1 cellular context compared by ENCODE assay signal in genomic region chr3:129654126-129654525, GRCh38.
TF ChIP-seq lines count a peak whose summit lies in the region.

No MANE protein-coding gene starts in this region.

TF ChIP-seq in HepG2, 621 proteins besides CTCF, POLR2A, EP300 and RAD21:
- no peak for TF ChIP-seq NFYB (CRISPR knock-in tag; IDR thresholded peaks at IDR 0.05)
- no peak for TF ChIP-seq ZNF576 (CRISPR knock-in tag; IDR thresholded peaks at IDR 0.05)
- TF ChIP-seq BORCS8-MEF2B (CRISPR knock-in tag; IDR thresholded peaks at IDR 0.05) = no peak
- TF ChIP-seq SAP130 (CRISPR knock-in tag; IDR thresholded peaks at IDR 0.05; ENCODE audit: low read depth) = 0 out of 2 replicates have a peak, but pooled peaks have one; percentile 16
- TF ChIP-seq POLR2AphosphoS5 (IDR thresholded peaks at IDR 0.05; ENCODE audit: low read depth, low read length) = peak; percentile 5; the same call in 1 of the 2 replicates
- TF ChIP-seq TAF15 (IDR thresholded peaks at IDR 0.05; ENCODE audit: low read depth, low read length, poor library complexity, severe bottlenecking) = no peak
- TF ChIP-seq RBFOX2 (IDR thresholded peaks at IDR 0.05; ENCODE audit: low read depth, low read length) = peak; percentile 74
- no peak for TF ChIP-seq KLF9 (CRISPR knock-in tag; IDR thresholded peaks at IDR 0.05; ENCODE audit: low read depth)
- TF ChIP-seq FOXO1 (CRISPR knock-in tag; IDR thresholded peaks at IDR 0.05) = no peak
- no peak for TF ChIP-seq GATAD1 (CRISPR knock-in tag; IDR thresholded peaks at IDR 0.05)
- TF ChIP-seq ZNF207 (IDR thresholded peaks at IDR 0.05; ENCODE audit: borderline replicate concordance) = no peak
- TF ChIP-seq RFXAP (CRISPR knock-in tag; IDR thresholded peaks at IDR 0.05; ENCODE audit: borderline replicate concordance) = no peak
- no peak for TF ChIP-seq BCL3 (CRISPR knock-in tag; IDR thresholded peaks at IDR 0.05)
- TF ChIP-seq ZNF432 (CRISPR knock-in tag; IDR thresholded peaks at IDR 0.05; ENCODE audit: borderline replicate concordance) = no peak
- no peak for TF ChIP-seq ZNF329 (CRISPR knock-in tag; IDR thresholded peaks at IDR 0.05; ENCODE audit: low read depth)
- TF ChIP-seq ZNF747 (CRISPR knock-in tag; IDR thresholded peaks at IDR 0.05; ENCODE audit: borderline replicate concordance) = no peak
- TF ChIP-seq CBX1 (IDR thresholded peaks at IDR 0.05; ENCODE audit: low read depth) = no peak
- TF ChIP-seq PAF1 (CRISPR knock-in tag; IDR thresholded peaks at IDR 0.05) = 0 out of 2 replicates have a peak, but pooled peaks have one; percentile 17
- no peak for TF ChIP-seq ZNF574 (CRISPR knock-in tag; IDR thresholded peaks at IDR 0.05)
- no peak for TF ChIP-seq ZNF703 (CRISPR knock-in tag; IDR thresholded peaks at IDR 0.05; ENCODE audit: borderline replicate concordance)
- TF ChIP-seq PREB (CRISPR knock-in tag; IDR thresholded peaks at IDR 0.05) = no peak
- no peak for TF ChIP-seq CREB3 (CRISPR knock-in tag; IDR thresholded peaks at IDR 0.05)
